In genomic region chr13:91776650-91777193, GRCh38 we compare ENCODE assay signal across 15 cellular contexts.
DNase-seq lines count a peak whose midpoint lies in the region; ATAC-seq, FAIRE-seq and TF ChIP-seq lines count a peak whose summit lies in the region.
"Had no signal": no experiment of that assay in that cellular context is flagged by ENCODE, and none has a peak within 500 bp of the region (broad histone marks: within the 10 kb centered on the region; RNA-seq: fewer than 3 reads in every experiment).

No MANE protein-coding gene starts in this region.

- no peak overlapping the region for H3K4me2 ChIP-seq in K562 (ENCODE audit: insufficient read depth, low read length)
- peak overlapping the region; percentile 14 for H3K4me2 ChIP-seq in neural cell (ENCODE audit: low read length)

- H3K9ac ChIP-seq in K562 (ENCODE audit: insufficient read depth in 1 of 2, low read depth in 2 of 2, low read length in 2 of 2) (no peak overlapping the region), neural cell (ENCODE audit: low read length) (no peak overlapping the region)

- H3K9me1 ChIP-seq in K562 (ENCODE audit: control insufficient read depth, insufficient read depth, low read length), result no peaks in the 10 kb centered on the region

- TF ChIP-seq CTCF in HEK293 (tag by site-specific recombination; IDR thresholded peaks at IDR 0.05) (no peak), K562 (IDR thresholded peaks at IDR 0.05 in 2 of 3, conservative IDR thresholded peaks at IDR 0.05 in 1 of 3; ENCODE audit: insufficient read depth in 2 of 3, low read depth in 1 of 3, low read length in 3 of 3) (no peak), neural cell (IDR thresholded peaks at IDR 0.05; ENCODE audit: poor library complexity, severe bottlenecking) (no peak)

- no peak overlapping the region for H3K4me3 ChIP-seq in HEK293 (ENCODE audit: low read depth, low read length)
- no peak overlapping the region for H3K4me3 ChIP-seq in K562
- H3K4me3 ChIP-seq in neural cell (ENCODE audit: low read length), result peak overlapping the region; percentile 24
- H3K4me3 ChIP-seq: HAP-1 had no signal

- H4K20me1 ChIP-seq in K562 (replicated peaks; ENCODE audit: control insufficient read depth, insufficient read depth, low read length) (no peaks in the 10 kb centered on the region), neural cell (ENCODE audit: insufficient read depth) (no peaks in the 10 kb centered on the region)

- no peak for ATAC-seq in K562
- ATAC-seq in activated T-helper 17 cell treated with anti-CD3 and anti-CD28 coated beads, Interleukin-2, amount 50 U/mL, for 72 hours (replicated peaks), result no peak
- ATAC-seq: CD8-positive, alpha-beta T cell had no signal

- no peaks in the 10 kb centered on the region for H3K4me1 Mint-ChIP-seq in activated T-helper 17 cell treated with anti-CD3 and anti-CD28 coated beads, Interleukin-2, amount 50 U/mL, for 72 hours
- H3K4me1 Mint-ChIP-seq: CD14-positive monocyte had no signal

- H3F3A ChIP-seq in neural cell (ENCODE audit: insufficient read depth, low read length, poor library complexity, severe bottlenecking), result no peaks in the 10 kb centered on the region

- H3K9me3 ChIP-seq in HEK293 (ENCODE audit: control insufficient read depth, insufficient read depth, low read depth, low read length) (no peaks in the 10 kb centered on the region), K562 (replicated peaks; ENCODE audit: control insufficient read depth, insufficient read depth, low read depth, low read length) (0 out of 2 replicates have a peak, but pooled peaks cover 1% of the 10 kb centered on the region), neural cell (ENCODE audit: low read length) (no peaks in the 10 kb centered on the region)
- H3K9me3 ChIP-seq: HAP-1 had no signal

- TF ChIP-seq EP300 in K562 (IDR thresholded peaks at IDR 0.05; ENCODE audit: low read length) (no peak), neural cell (conservative IDR thresholded peaks at IDR 0.05; ENCODE audit: poor library complexity, severe bottlenecking) (peak; percentile 82)

- CTCF ChIA-PET in HEK293 (lab: Yijun Ruan, JAX), result no interaction called here
- CTCF ChIA-PET in K562 (lab: Yijun Ruan, JAX; ENCODE audit: low intra/inter-chr PET ratio), result no interaction called here

- H3K9me3 Mint-ChIP-seq in activated T-helper 17 cell treated with anti-CD3 and anti-CD28 coated beads, Interleukin-2, amount 50 U/mL, for 72 hours, result no peaks in the 10 kb centered on the region
- H3K9me3 Mint-ChIP-seq: CD8-positive, alpha-beta T cell had no signal

- POLR2A ChIA-PET in HEK293 (lab: Yijun Ruan, JAX), result no interaction called here
- POLR2A ChIA-PET in K562 (lab: Yijun Ruan, JAX), result interaction anchor here (1.1 kb wide), 1 partner anchor 12 kb away, joined by 3 read pairs; no protein-coding TSS in a partner anchor

- H3K27ac ChIP-seq in HEK293 (ENCODE audit: extremely low read depth, low read depth, low read length) (no peak overlapping the region), K562 (ENCODE audit: extremely low read depth, low read depth, low read length) (no peak overlapping the region), neural cell (ENCODE audit: low read length) (peak overlapping the region; percentile 26)

- no peak overlapping the region for H2AFZ ChIP-seq in K562 (ENCODE audit: low read depth, low read length)
- no peak overlapping the region for H2AFZ ChIP-seq in neural cell (ENCODE audit: low read depth, low read length)

- 0% methylated on average over 2 of the region's 2 CpGs for WGBS in K562 (ENCODE audit: insufficient coverage, low coverage, missing lambda C conversion rate)

- H3K36me3 ChIP-seq in HEK293 (ENCODE audit: control insufficient read depth in 2 of 2, insufficient read depth in 1 of 2, low read length in 2 of 2) (no peaks in the 10 kb centered on the region), K562 (ENCODE audit: control insufficient read depth, insufficient read depth, low read length) (no peaks in the 10 kb centered on the region), neural cell (ENCODE audit: insufficient read depth, low read length) (no peaks in the 10 kb centered on the region)
- H3K36me3 ChIP-seq: HAP-1 had no signal

- no peaks in the 10 kb centered on the region for H3K9me2 ChIP-seq in neural cell (ENCODE audit: insufficient read depth, low read length)

- in situ Hi-C loops in K562 (cut with MboI), result no loop called here

- no peaks in the 10 kb centered on the region for H3K79me2 ChIP-seq in K562 (ENCODE audit: control insufficient read depth, insufficient read depth, low read length)
- no peaks in the 10 kb centered on the region for H3K79me2 ChIP-seq in neural cell (replicated peaks; ENCODE audit: insufficient read depth, low read length)

- no peak for TF ChIP-seq POLR2A in K562 (conservative IDR thresholded peaks at IDR 0.05)

- no peaks in the 10 kb centered on the region for H3K27me3 ChIP-seq in K562 (ENCODE audit: control insufficient read depth in 2 of 2, insufficient read depth in 2 of 2, low read length in 2 of 2)
- H3K27me3 ChIP-seq in neural cell (ENCODE audit: insufficient read depth, low read depth, low read length), result no peaks in the 10 kb centered on the region

- TF ChIP-seq RAD21 in K562 (CRISPR knock-in tag; conservative IDR thresholded peaks at IDR 0.05 in 1 of 2, IDR thresholded peaks at IDR 0.05 in 1 of 2) (no peak), neural cell (conservative IDR thresholded peaks at IDR 0.05) (no peak)

- H3K36me3 Mint-ChIP-seq in activated T-helper 17 cell treated with anti-CD3 and anti-CD28 coated beads, Interleukin-2, amount 50 U/mL, for 72 hours (ENCODE audit: low read depth), result no peaks in the 10 kb centered on the region
- H3K36me3 Mint-ChIP-seq: CD14-positive monocyte; CD8-positive, alpha-beta T cell had no signal

- intact Hi-C loops in K562 (cut with micrococcal nuclease), result no loop called here

- DNase-seq in NCI-H69 (lab: John Stamatoyannopoulos, UW) (peak; percentile 26), K562 (ENCODE audit: extremely low read depth in 1 of 4, low spot score in 3 of 4) (no peak), NCI-H146 (lab: John Stamatoyannopoulos, UW) (no peak), DMS53 treated with DMSO at 0.1 percent for 48 hours (lab: John Stamatoyannopoulos, UW; ENCODE audit: unreplicated experiment) (no peak)
- DNase-seq: CD8-positive, alpha-beta T cell; COR-L47; GF-D8; IMR-90 had no signal

- H3K27me3 Mint-ChIP-seq in activated T-helper 17 cell treated with anti-CD3 and anti-CD28 coated beads, Interleukin-2, amount 50 U/mL, for 72 hours, result no peaks in the 10 kb centered on the region

- no peak overlapping the region for H3K27ac Mint-ChIP-seq in activated T-helper 17 cell treated with anti-CD3 and anti-CD28 coated beads, Interleukin-2, amount 50 U/mL, for 72 hours
- H3K27ac Mint-ChIP-seq: CD14-positive monocyte; CD8-positive, alpha-beta T cell had no signal

- H3K4me3 Mint-ChIP-seq in activated T-helper 17 cell treated with anti-CD3 and anti-CD28 coated beads, Interleukin-2, amount 50 U/mL, for 72 hours, result no peak overlapping the region
- H3K4me3 Mint-ChIP-seq: CD14-positive monocyte; CD8-positive, alpha-beta T cell had no signal

- no peak for FAIRE-seq in K562 (lab: Jason Lieb, UNC)
- FAIRE-seq: GM19239, H1 had no signal

- no TSS peak for BruUV-seq in K562 (replicated peaks; lab: Mats Ljungman, UMichigan)

- H3K4me1 ChIP-seq in HEK293 (ENCODE audit: control insufficient read depth, insufficient read depth, low read length), result no peaks in the 10 kb centered on the region
- no peaks in the 10 kb centered on the region for H3K4me1 ChIP-seq in K562 (replicated peaks in 1 of 2; ENCODE audit: control insufficient read depth in 2 of 2, insufficient read depth in 2 of 2, low read length in 2 of 2)
- H3K4me1 ChIP-seq: HAP-1 had no signal

TF ChIP-seq in HEK293, 187 proteins besides CTCF, POLR2A, EP300 and RAD21:
- TF ChIP-seq TCF7L2 (IDR thresholded peaks at IDR 0.05; ENCODE audit: borderline replicate concordance, low read depth, low read length), result peak; percentile 81; the same call in 1 of the 2 replicates
- no peak for TF ChIP-seq ZNF621 (tag by site-specific recombination; IDR thresholded peaks at IDR 0.05)
- no peak for TF ChIP-seq ZNF549 (tag by site-specific recombination; IDR thresholded peaks at IDR 0.05)
- no peak for TF ChIP-seq ZNF350 (tag by site-specific recombination; IDR thresholded peaks at IDR 0.05)
- TF ChIP-seq YY2 (tag by site-specific recombination; IDR thresholded peaks at IDR 0.05), result no peak

TF ChIP-seq in K562, 482 proteins besides CTCF, POLR2A, EP300 and RAD21 (continues in another document):
- TF ChIP-seq HDAC6 (IDR thresholded peaks at IDR 0.05; ENCODE audit: low read depth, low read length), result no peak
- no peak for TF ChIP-seq CHD2 (IDR thresholded peaks at IDR 0.05; ENCODE audit: low read depth, low read length)
- TF ChIP-seq MAFG (tag; conservative IDR thresholded peaks at IDR 0.05), result 0 out of 2 replicates have a peak, but pooled peaks have one; percentile 25
- TF ChIP-seq KLF10 (CRISPR knock-in tag; IDR thresholded peaks at IDR 0.05), result peak; percentile 50; the same call in 1 of the 2 replicates
- TF ChIP-seq XRCC5 (IDR thresholded peaks at IDR 0.05; ENCODE audit: low read depth, low read length), result no peak
- TF ChIP-seq PTTG1 (tag; IDR thresholded peaks at IDR 0.05; ENCODE audit: low read depth), result no peak

TF ChIP-seq in neural cell, 6 proteins besides CTCF, POLR2A, EP300 and RAD21:
- TF ChIP-seq POLR2AphosphoS5 (IDR thresholded peaks at IDR 0.05), result peak; percentile 39
- no peak for TF ChIP-seq SMC3 (conservative IDR thresholded peaks at IDR 0.05; ENCODE audit: poor library complexity)

Comparison
In these comparisons a context has a peak if more than half of its experiments do, and no peak if none do; other contexts are left out.
1. Of the 44 proteins assayed by ChIP-seq in both K562 and HEK293: peak only in K562: KLF10; only in HEK293: TCF7L2; in both: none; in neither: 42.